Comparison of ENCODE assay signal across 8 cellular contexts in genomic region chr11:118002010-118002540, GRCh38. TPM values are rescaled to one million over a fixed set of nuclear protein-coding genes. Genes with fewer than 3 reads are reported as not detected.
A peak's percentile ranks its signal among the peaks of the same experiment; 100 is the strongest.
DNase-seq lines count a peak whose midpoint lies in the region; ATAC-seq and TF ChIP-seq lines count a peak whose summit lies in the region.
"Had no signal": no experiment of that assay in that cellular context is flagged by ENCODE, and none has a peak within 500 bp of the region (broad histone marks: within the 10 kb centered on the region; RNA-seq: fewer than 3 reads in every experiment).

No MANE protein-coding gene starts in this region.

- H3K27me3 Mint-ChIP-seq in activated T-cell treated with anti-CD3 and anti-CD28 coated beads, Interleukin-2, amount 50 U/mL, for 24 hours: no peaks in the 10 kb centered on the region
- no peaks in the 10 kb centered on the region for H3K27me3 Mint-ChIP-seq in stimulated activated naive B cell treated with anti-CD40 and anti-IgM and Interleukin-4, amounts not matched to agents 10 μg/mL and 1 μg/mL and 100 μg/mL, for 72 hours

- intact Hi-C loops in OCI-LY7 (cut with micrococcal nuclease; ENCODE audit: unreplicated experiment): no loop called here
- intact Hi-C loops in lower lobe of right lung (cut with DNase I): no loop called here
- intact Hi-C loops in sciatic nerve (cut with DNase I): no loop called here

- H3K36me3 Mint-ChIP-seq in activated T-cell treated with anti-CD3 and anti-CD28 coated beads, Interleukin-2, amount 50 U/mL, for 24 hours (ENCODE audit: low read depth): peaks cover 59% of the 10 kb centered on the region
- peaks cover 49 to 60% of the 10 kb centered on the region in 2 donors for H3K36me3 Mint-ChIP-seq in stimulated activated naive B cell treated with anti-CD40 and anti-IgM and Interleukin-4, amounts not matched to agents 10 μg/mL and 1 μg/mL and 100 μg/mL, for 72 hours

- H3K9me3 ChIP-seq in OCI-LY7 (ENCODE audit: low read length): no peaks in the 10 kb centered on the region
- H3K9me3 ChIP-seq in lower lobe of right lung: no peaks in the 10 kb centered on the region

- peak overlapping the region; percentile 29; the same call in 1 of the 2 replicates for H3K4me2 ChIP-seq in OCI-LY7 (ENCODE audit: low read length)

- TF ChIP-seq CTCF in OCI-LY7 (conservative IDR thresholded peaks at IDR 0.05; ENCODE audit: low read length): no peak
- no peak for TF ChIP-seq CTCF in lower lobe of right lung (IDR thresholded peaks at IDR 0.05)

- POLR2A ChIA-PET in OCI-LY7 (lab: Charles Lee): interaction anchor here (0.8 to 6.7 kb wide), 5 partner anchors 9 to 48 kb away, joined by 3 to 59 read pairs (median 3); partner anchors contain the start of gene IL10RA

- H3K4me3 Mint-ChIP-seq in activated T-cell treated with anti-CD3 and anti-CD28 coated beads, Interleukin-2, amount 50 U/mL, for 24 hours: peak overlapping the region; percentile 64
- peak overlapping the region; percentile 1 to 2 for H3K4me3 Mint-ChIP-seq in stimulated activated naive B cell treated with anti-CD40 and anti-IgM and Interleukin-4, amounts not matched to agents 10 μg/mL and 1 μg/mL and 100 μg/mL, for 72 hours

- H3K27ac Mint-ChIP-seq in activated T-cell treated with anti-CD3 and anti-CD28 coated beads, Interleukin-2, amount 50 U/mL, for 24 hours: peak overlapping the region; percentile 99
- peak overlapping the region; percentile 94 for H3K27ac Mint-ChIP-seq in stimulated activated naive B cell treated with anti-CD40 and anti-IgM and Interleukin-4, amounts not matched to agents 10 μg/mL and 1 μg/mL and 100 μg/mL, for 72 hours

- ATAC-seq in lower lobe of right lung (peak in 1 of 2 donors; percentile 18), GM21526 (IDR thresholded peaks at IDR 0.05; ENCODE audit: low FRiP score, unreplicated experiment) (no peak), sciatic nerve (no peak)
- ATAC-seq in stimulated activated naive B cell treated with anti-CD40 and anti-IgM and Interleukin-4, amounts not matched to agents 10 μg/mL and 1 μg/mL and 100 μg/mL, for 72 hours (replicated peaks): peak; percentile 68 to 69

- peaks cover 9% of the 10 kb centered on the region for H3K9me3 Mint-ChIP-seq in activated T-cell treated with anti-CD3 and anti-CD28 coated beads, Interleukin-2, amount 50 U/mL, for 24 hours
- H3K9me3 Mint-ChIP-seq in stimulated activated naive B cell treated with anti-CD40 and anti-IgM and Interleukin-4, amounts not matched to agents 10 μg/mL and 1 μg/mL and 100 μg/mL, for 72 hours: peaks cover 4 to 8% of the 10 kb centered on the region in 2 donors

- no peaks in the 10 kb centered on the region for H3K27me3 ChIP-seq in lower lobe of right lung (ENCODE audit: low read depth)

- no peaks in the 10 kb centered on the region for H3K79me2 ChIP-seq in OCI-LY7 (ENCODE audit: insufficient read depth, low read depth, low read length)

- H3K4me1 Mint-ChIP-seq in activated T-cell treated with anti-CD3 and anti-CD28 coated beads, Interleukin-2, amount 50 U/mL, for 24 hours (ENCODE audit: low read depth): peaks cover 99% of the 10 kb centered on the region
- peaks cover 77 to 95% of the 10 kb centered on the region in 2 donors for H3K4me1 Mint-ChIP-seq in stimulated activated naive B cell treated with anti-CD40 and anti-IgM and Interleukin-4, amounts not matched to agents 10 μg/mL and 1 μg/mL and 100 μg/mL, for 72 hours

- H3K36me3 ChIP-seq in OCI-LY7 (ENCODE audit: insufficient read depth, low read length) (peaks cover 36% of the 10 kb centered on the region), lower lobe of right lung (peaks cover 16% of the 10 kb centered on the region)

- H3K4me3 ChIP-seq in OCI-LY7 (ENCODE audit: low read depth, low read length, poor library complexity, severe bottlenecking) (no peak overlapping the region), lower lobe of right lung (no peak overlapping the region)

- H4K20me1 ChIP-seq in OCI-LY7 (ENCODE audit: insufficient read depth, low read length): no peaks in the 10 kb centered on the region

- no peaks in the 10 kb centered on the region for H3K9me2 ChIP-seq in OCI-LY7 (ENCODE audit: insufficient read depth, low read length)

- H3K4me1 ChIP-seq in OCI-LY7 (ENCODE audit: insufficient read depth, low read length, poor library complexity, severe bottlenecking) (peaks cover 53% of the 10 kb centered on the region), lower lobe of right lung (peaks cover 48% of the 10 kb centered on the region)

- H3K27ac ChIP-seq in OCI-LY7 (ENCODE audit: low read depth, low read length, poor library complexity, severe bottlenecking): no peak overlapping the region
- H3K27ac ChIP-seq in lower lobe of right lung: peak overlapping the region; percentile 61

- DNase-seq in OCI-LY7 (ENCODE audit: low spot score) (no peak), lower lobe of right lung (no peak), NCI-H446 (lab: John Stamatoyannopoulos, UW) (no peak), sciatic nerve (ENCODE audit: low spot score) (no peak)
- peak; percentile 68 for DNase-seq in activated T-cell treated with anti-CD3 and anti-CD28 coated beads, Interleukin-2, amount 50 U/mL, for 24 hours
- DNase-seq in stimulated activated naive B cell treated with anti-CD40 and anti-IgM and Interleukin-4, amounts not matched to agents 10 μg/mL and 1 μg/mL and 100 μg/mL, for 72 hours: peak; percentile 63
- DNase-seq: NCI-H2227 treated with DMSO at 0.1 percent for 48 hours had no signal

- no TSS peak for BruUV-seq in OCI-LY7 (replicated peaks; lab: Mats Ljungman, UMichigan)

- CTCF ChIA-PET in OCI-LY7 (lab: Charles Lee; ENCODE audit: unreplicated experiment): no interaction called here

- peak overlapping the region; percentile 43; the same call in 1 of the 2 replicates for H2AFZ ChIP-seq in OCI-LY7 (ENCODE audit: low read length)

RNA-seq across cellular contexts. Expression of gene IL10RA, which starts 15.9 kb away (rescaled TPM):
- total RNA-seq in OCI-LY7 (2014; rRNA removed; shearing (Covaris generic)): 8.2 and 15.7 TPM in 2 replicates
- total RNA-seq in OCI-LY7 (2022): 18.3 and 25.2 TPM in 2 replicates
- total RNA-seq in lower lobe of right lung: 37.7 TPM
- total RNA-seq in sciatic nerve: 29.5 TPM

Comparison
In these comparisons a context has a peak if more than half of its experiments do, and no peak if none do; other contexts are left out.
1. DNase-seq: peak in activated T-cell treated with anti-CD3 and anti-CD28 coated beads, Interleukin-2, amount 50 U/mL, for 24 hours (single experiment) and stimulated activated naive B cell treated with anti-CD40 and anti-IgM and Interleukin-4, amounts not matched to agents 10 μg/mL and 1 μg/mL and 100 μg/mL, for 72 hours (single experiment); none in OCI-LY7 (single experiment), lower lobe of right lung (single experiment), NCI-H446 (0 of 2) and sciatic nerve (single experiment).
2. ATAC-seq: peak in stimulated activated naive B cell treated with anti-CD40 and anti-IgM and Interleukin-4, amounts not matched to agents 10 μg/mL and 1 μg/mL and 100 μg/mL, for 72 hours (2 of 2); none in GM21526 (single experiment) and sciatic nerve (single experiment).